In the genomic region with DNA sequence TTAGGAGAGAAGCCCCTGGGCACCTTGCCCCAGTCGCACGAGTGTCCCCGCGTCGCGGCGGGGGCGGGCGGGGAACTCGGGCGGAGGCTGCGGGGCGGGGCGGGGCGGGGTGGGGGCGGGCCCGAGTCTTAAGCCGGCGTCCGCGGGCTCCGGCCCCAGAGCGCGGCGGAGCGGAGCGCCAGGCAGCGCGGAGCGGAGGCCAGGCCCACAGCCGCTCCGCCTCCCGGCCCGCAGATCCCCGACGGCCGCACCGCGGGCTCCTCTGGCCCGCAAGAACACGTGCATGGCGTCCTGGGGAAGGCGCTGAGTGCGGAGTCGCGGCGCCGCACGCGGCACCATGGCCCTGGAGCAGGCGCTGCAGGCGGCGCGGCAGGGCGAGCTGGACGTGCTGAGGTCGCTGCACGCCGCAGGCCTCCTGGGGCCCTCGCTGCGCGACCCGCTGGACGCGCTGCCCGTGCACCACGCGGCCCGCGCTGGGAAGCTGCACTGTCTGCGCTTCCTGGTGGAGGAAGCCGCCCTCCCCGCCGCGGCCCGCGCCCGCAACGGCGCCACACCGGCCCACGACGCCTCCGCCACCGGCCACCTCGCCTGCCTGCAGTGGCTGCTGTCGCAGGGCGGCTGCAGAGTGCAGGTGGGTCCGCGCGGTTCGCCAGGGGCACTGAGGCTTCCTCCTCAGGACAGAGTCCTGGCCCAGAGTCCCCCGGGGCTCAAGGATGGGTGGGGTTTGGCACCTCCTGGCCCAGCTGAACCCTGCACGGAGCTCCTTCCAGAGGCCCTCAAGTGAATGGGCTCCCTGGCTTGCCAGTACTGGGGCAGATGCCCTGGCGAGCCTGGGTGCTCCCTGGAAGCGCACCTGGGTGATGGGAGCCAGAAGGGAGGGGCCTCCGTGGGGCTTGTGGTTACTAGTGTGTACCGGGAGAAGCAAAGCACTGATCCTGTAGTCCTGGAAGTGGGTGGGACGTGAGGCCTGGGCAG, we compare ENCODE assay signal across 9 cellular contexts. TPM values are rescaled to one million over a fixed set of nuclear protein-coding genes. Genes with fewer than 3 reads are reported as not detected.
A peak's percentile ranks its signal among the peaks of the same experiment; 100 is the strongest.
DNase-seq lines count a peak whose midpoint lies in the region; ATAC-seq and TF ChIP-seq lines count a peak whose summit lies in the region.
"Had no signal": no experiment of that assay in that cellular context is flagged by ENCODE, and none has a peak within 500 bp of the region (broad histone marks: within the 10 kb centered on the region; RNA-seq: fewer than 3 reads in every experiment).

TSS of gene ESPN (plus strand) at position 158 of the 975 bp plus-strand sequence. CDS start at position 338, 180 bp downstream.

- peak within 1 kb of the TSS in 1 of 3 donors; percentile 15 for H3K4me3 ChIP-seq in liver (ENCODE audit: low read depth in 1 of 3, low read length in 3 of 3)
- H3K4me3 ChIP-seq in vagina, result peak within 1 kb of the TSS; percentile 15 to 35

- no peaks in the 10 kb centered on the region for H3K36me3 Mint-ChIP-seq in MCF 10A (ENCODE audit: insufficient read depth, unreplicated experiment)
- no peaks in the 10 kb centered on the region for H3K36me3 Mint-ChIP-seq in activated T-helper 1 cell treated with anti-CD3 and anti-CD28 coated beads, Interleukin-12 subunit alpha, Interleukin-12 subunit beta, Interleukin-2, Interleukin-4 antibody, amounts not matched to agents 30 ng/mL and 10 ng/mL and 1 ng/mL, durations not matched to agents 14 hours and 24 hours and 36 hours (ENCODE audit: low read depth)

- no peak for TF ChIP-seq RAD21 in liver (IDR thresholded peaks at IDR 0.05)

- no peak within 1 kb of the TSS for H3K9ac ChIP-seq in liver (ENCODE audit: low read depth in 1 of 2, low read length in 2 of 2)

- DNase-seq in T47D (ENCODE audit: low read depth in 1 of 2, low spot score in 1 of 2) (peak; percentile 61 to 74), MCF 10A (ENCODE audit: unreplicated experiment) (no peak), vagina (ENCODE audit: extremely low spot score in 2 of 2) (no peak)
- DNase-seq in activated T-helper 1 cell treated with anti-CD3 and anti-CD28 coated beads, Interleukin-12 subunit alpha, Interleukin-12 subunit beta, Interleukin-2, Interleukin-4 antibody, amounts not matched to agents 30 ng/mL and 10 ng/mL and 1 ng/mL, durations not matched to agents 14 hours and 24 hours and 36 hours (ENCODE audit: low spot score), result no peak
- DNase-seq: effector CD8-positive, alpha-beta T cell had no signal

- H3K27me3 Mint-ChIP-seq in MCF 10A (ENCODE audit: insufficient read depth, unreplicated experiment), result no peaks in the 10 kb centered on the region
- H3K27me3 Mint-ChIP-seq in activated T-helper 1 cell treated with anti-CD3 and anti-CD28 coated beads, Interleukin-12 subunit alpha, Interleukin-12 subunit beta, Interleukin-2, Interleukin-4 antibody, amounts not matched to agents 30 ng/mL and 10 ng/mL and 1 ng/mL, durations not matched to agents 14 hours and 24 hours and 36 hours (ENCODE audit: insufficient read depth), result peaks cover 52% of the 10 kb centered on the region

- H3K4me1 Mint-ChIP-seq in MCF 10A (ENCODE audit: insufficient read depth, unreplicated experiment), result peaks cover 25% of the 10 kb centered on the region
- peaks cover 14% of the 10 kb centered on the region for H3K4me1 Mint-ChIP-seq in activated T-helper 1 cell treated with anti-CD3 and anti-CD28 coated beads, Interleukin-12 subunit alpha, Interleukin-12 subunit beta, Interleukin-2, Interleukin-4 antibody, amounts not matched to agents 30 ng/mL and 10 ng/mL and 1 ng/mL, durations not matched to agents 14 hours and 24 hours and 36 hours (ENCODE audit: low read depth)

- POLR2A ChIA-PET in MCF 10A (lab: Yijun Ruan, JAX), result no interaction called here

- ATAC-seq in HG03280 (IDR thresholded peaks at IDR 0.05; ENCODE audit: unreplicated experiment), result no peak
- no peak for ATAC-seq in GM19467 (IDR thresholded peaks at IDR 0.05; ENCODE audit: unreplicated experiment)
- no peak for ATAC-seq in GM18517 (IDR thresholded peaks at IDR 0.05; ENCODE audit: unreplicated experiment)

- H3K27me3 ChIP-seq in liver (ENCODE audit: control insufficient read depth in 4 of 4, insufficient read depth in 4 of 4, low read length in 3 of 4) (peaks cover 2 to 9% (median 3%) of the 10 kb centered on the region in 4 donors), vagina (peaks cover 12% of the 10 kb centered on the region)

- no peak for TF ChIP-seq CTCF in MCF 10A (IDR thresholded peaks at IDR 0.05; ENCODE audit: unreplicated experiment)
- no peak for TF ChIP-seq CTCF in liver (IDR thresholded peaks at IDR 0.05; ENCODE audit: low read depth, low read length, missing input control)
- no peak for TF ChIP-seq CTCF in vagina (IDR thresholded peaks at IDR 0.05)

- H3K4me1 ChIP-seq in liver (ENCODE audit: control insufficient read depth in 4 of 4, insufficient read depth in 4 of 4, low read length in 3 of 4), result peaks cover 3 to 23% (median 9%) of the 10 kb centered on the region in 4 donors
- H3K4me1 ChIP-seq in vagina, result peaks cover 44% of the 10 kb centered on the region

- 8% methylated on average over 99 of the region's 99 CpGs for WGBS in liver

- H3K27ac Mint-ChIP-seq in MCF 10A (ENCODE audit: low read depth, unreplicated experiment), result no peak within 1 kb of the TSS
- H3K27ac Mint-ChIP-seq in activated T-helper 1 cell treated with anti-CD3 and anti-CD28 coated beads, Interleukin-12 subunit alpha, Interleukin-12 subunit beta, Interleukin-2, Interleukin-4 antibody, amounts not matched to agents 30 ng/mL and 10 ng/mL and 1 ng/mL, durations not matched to agents 14 hours and 24 hours and 36 hours, result no peak within 1 kb of the TSS

- TF ChIP-seq POLR2A in vagina (IDR thresholded peaks at IDR 0.05), result no peak

- in situ Hi-C loops in T47D (cut with HindIII; ENCODE audit: low pct_unique_long_range_greater_than_20kb, low sequenced_read_pairs), result no loop called here

- no peaks in the 10 kb centered on the region for H3K9me3 Mint-ChIP-seq in MCF 10A (ENCODE audit: unreplicated experiment)
- H3K9me3 Mint-ChIP-seq in activated T-helper 1 cell treated with anti-CD3 and anti-CD28 coated beads, Interleukin-12 subunit alpha, Interleukin-12 subunit beta, Interleukin-2, Interleukin-4 antibody, amounts not matched to agents 30 ng/mL and 10 ng/mL and 1 ng/mL, durations not matched to agents 14 hours and 24 hours and 36 hours, result no peaks in the 10 kb centered on the region

- no peak within 1 kb of the TSS for H3K4me3 Mint-ChIP-seq in MCF 10A (ENCODE audit: unreplicated experiment)
- H3K4me3 Mint-ChIP-seq in activated T-helper 1 cell treated with anti-CD3 and anti-CD28 coated beads, Interleukin-12 subunit alpha, Interleukin-12 subunit beta, Interleukin-2, Interleukin-4 antibody, amounts not matched to agents 30 ng/mL and 10 ng/mL and 1 ng/mL, durations not matched to agents 14 hours and 24 hours and 36 hours, result peak within 1 kb of the TSS; percentile 42

- H3K9me3 ChIP-seq in liver (ENCODE audit: control insufficient read depth in 4 of 4, low read length in 3 of 4) (no peaks in the 10 kb centered on the region), vagina (no peaks in the 10 kb centered on the region)

- H3K36me3 ChIP-seq in liver (ENCODE audit: control insufficient read depth in 4 of 4, insufficient read depth in 3 of 4, low read depth in 1 of 4, low read length in 3 of 4) (no peaks in the 10 kb centered on the region), vagina (no peaks in the 10 kb centered on the region)

- BruUV-seq in MCF 10A (replicated peaks; lab: Mats Ljungman, UMichigan), result no TSS peak

- intact Hi-C loops in MCF 10A (cut with micrococcal nuclease) (no loop called here), vagina (cut with DNase I) (no loop called here)
- intact Hi-C loops in activated T-helper 1 cell treated with anti-CD3 and anti-CD28 coated beads, Interleukin-12 subunit alpha, Interleukin-12 subunit beta, Interleukin-2, Interleukin-4 antibody, amounts not matched to agents 30 ng/mL and 10 ng/mL and 1 ng/mL, durations not matched to agents 14 hours and 24 hours and 36 hours (cut with micrococcal nuclease), result loop anchor here (5.0 kb wide), 1 partner anchor 178 kb away; no protein-coding TSS in a partner anchor

- CTCF ChIA-PET in MCF 10A (lab: Yijun Ruan, JAX), result interaction anchor here (1.0 to 2.1 kb wide), 2 partner anchors 11 to 13 kb away, joined by 4 to 28 read pairs; no protein-coding TSS in a partner anchor

- H3K27ac ChIP-seq in liver (ENCODE audit: low read depth in 1 of 2, low read length in 2 of 2) (no peak within 1 kb of the TSS), vagina (no peak within 1 kb of the TSS)

TF ChIP-seq in liver, 16 proteins besides CTCF, POLR2A, EP300 and RAD21 (continues in another document):
- TF ChIP-seq RXRA (IDR thresholded peaks at IDR 0.05), result no peak
- no peak for TF ChIP-seq HNF4A (conservative IDR thresholded peaks at IDR 0.05)
- no peak for TF ChIP-seq JUND (IDR thresholded peaks at IDR 0.05)
- no peak for TF ChIP-seq FOXA1 (IDR thresholded peaks at IDR 0.05)
- TF ChIP-seq, protein P1, sequence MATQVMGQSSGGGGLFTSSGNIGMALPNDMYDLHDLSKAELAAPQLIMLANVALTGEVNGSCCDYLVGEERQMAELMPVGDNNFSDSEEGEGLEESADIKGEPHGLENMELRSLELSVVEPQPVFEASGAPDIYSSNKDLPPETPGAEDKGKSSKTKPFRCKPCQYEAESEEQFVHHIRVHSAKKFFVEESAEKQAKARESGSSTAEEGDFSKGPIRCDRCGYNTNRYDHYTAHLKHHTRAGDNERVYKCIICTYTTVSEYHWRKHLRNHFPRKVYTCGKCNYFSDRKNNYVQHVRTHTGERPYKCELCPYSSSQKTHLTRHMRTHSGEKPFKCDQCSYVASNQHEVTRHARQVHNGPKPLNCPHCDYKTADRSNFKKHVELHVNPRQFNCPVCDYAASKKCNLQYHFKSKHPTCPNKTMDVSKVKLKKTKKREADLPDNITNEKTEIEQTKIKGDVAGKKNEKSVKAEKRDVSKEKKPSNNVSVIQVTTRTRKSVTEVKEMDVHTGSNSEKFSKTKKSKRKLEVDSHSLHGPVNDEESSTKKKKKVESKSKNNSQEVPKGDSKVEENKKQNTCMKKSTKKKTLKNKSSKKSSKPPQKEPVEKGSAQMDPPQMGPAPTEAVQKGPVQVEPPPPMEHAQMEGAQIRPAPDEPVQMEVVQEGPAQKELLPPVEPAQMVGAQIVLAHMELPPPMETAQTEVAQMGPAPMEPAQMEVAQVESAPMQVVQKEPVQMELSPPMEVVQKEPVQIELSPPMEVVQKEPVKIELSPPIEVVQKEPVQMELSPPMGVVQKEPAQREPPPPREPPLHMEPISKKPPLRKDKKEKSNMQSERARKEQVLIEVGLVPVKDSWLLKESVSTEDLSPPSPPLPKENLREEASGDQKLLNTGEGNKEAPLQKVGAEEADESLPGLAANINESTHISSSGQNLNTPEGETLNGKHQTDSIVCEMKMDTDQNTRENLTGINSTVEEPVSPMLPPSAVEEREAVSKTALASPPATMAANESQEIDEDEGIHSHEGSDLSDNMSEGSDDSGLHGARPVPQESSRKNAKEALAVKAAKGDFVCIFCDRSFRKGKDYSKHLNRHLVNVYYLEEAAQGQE (IDR thresholded peaks at IDR 0.05), result no peak
- TF ChIP-seq TAF1 (conservative IDR thresholded peaks at IDR 0.05), result no peak

RNA-seq across cellular contexts. Expression of gene ESPN, which starts in this region (rescaled TPM):
- total RNA-seq in MCF 10A (2022) (0.68 TPM in 1 of 2 replicates, not detected in the other), liver (10 to 100 TPM; 61.5 to 66.1 TPM), vagina (77.1 TPM)
- 1.2 and 1.8 TPM in 2 replicates for total RNA-seq in activated T-helper 1 cell treated with anti-CD3 and anti-CD28 coated beads, Interleukin-12 subunit alpha, Interleukin-12 subunit beta, Interleukin-2, Interleukin-4 antibody, amounts not matched to agents 30 ng/mL and 10 ng/mL and 1 ng/mL, durations not matched to agents 14 hours and 24 hours and 36 hours
- 100 to 1,000 TPM in 1 of 2 donors, 10 to 100 TPM in 1; 70.3 to 103 TPM for polyA plus RNA-seq in liver

Comparison
In these comparisons a context has a peak if more than half of its experiments do, and no peak if none do; other contexts are left out.
1. RNA of gene ESPN (total RNA-seq): 77.1 TPM in vagina (single experiment) and 61.5 to 66.1 TPM in liver; 1.2 to 1.8 TPM in activated T-helper 1 cell treated with anti-CD3 and anti-CD28 coated beads, Interleukin-12 subunit alpha, Interleukin-12 subunit beta, Interleukin-2, Interleukin-4 antibody, amounts not matched to agents 30 ng/mL and 10 ng/mL and 1 ng/mL, durations not matched to agents 14 hours and 24 hours and 36 hours and 0.68 TPM in MCF 10A; every median in the first group is over 10 times any median in the second.
2. DNase-seq: peak in T47D (2 of 2); none in MCF 10A (single experiment), activated T-helper 1 cell treated with anti-CD3 and anti-CD28 coated beads, Interleukin-12 subunit alpha, Interleukin-12 subunit beta, Interleukin-2, Interleukin-4 antibody, amounts not matched to agents 30 ng/mL and 10 ng/mL and 1 ng/mL, durations not matched to agents 14 hours and 24 hours and 36 hours (single experiment) and vagina (0 of 2).